1 cellular context compared by ENCODE assay signal in the genomic region with DNA sequence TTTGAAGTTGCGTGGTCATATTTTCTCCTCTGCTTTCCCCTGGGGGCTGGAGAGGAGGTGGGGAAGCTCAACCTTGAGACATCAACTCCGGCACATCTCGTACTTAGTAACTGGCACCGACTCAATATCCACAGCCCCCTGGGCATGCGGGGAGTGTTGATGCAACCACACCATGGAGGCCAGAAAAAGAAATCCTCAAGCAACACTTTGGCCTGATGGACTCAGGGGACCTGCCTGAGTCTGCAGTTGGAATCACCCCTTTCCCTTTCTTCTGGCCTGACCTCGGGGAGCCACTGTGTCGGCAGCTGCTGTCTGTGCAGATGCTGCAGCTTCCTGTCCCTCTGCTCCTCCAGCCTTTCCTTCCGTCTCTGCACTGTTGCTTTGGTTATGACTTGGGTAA.
TF ChIP-seq lines count a peak whose summit lies in the region.

No MANE protein-coding gene starts in this region.

TF ChIP-seq in IMR-90, 13 proteins besides CTCF, POLR2A, EP300 and RAD21 (continued from another document):
- no peak for TF ChIP-seq CEBPB (IDR thresholded peaks at IDR 0.05; ENCODE audit: low read depth, low read length)
- no peak for TF ChIP-seq MAFK (IDR thresholded peaks at IDR 0.05; ENCODE audit: low read depth, low read length)
- no peak for TF ChIP-seq SMC3 (IDR thresholded peaks at IDR 0.05; ENCODE audit: low read depth, low read length)
